ENCODE assay signal across 11 cellular contexts in genomic region chr1:206560021-206560716, GRCh38. TPM values are rescaled to one million over a fixed set of nuclear protein-coding genes. Genes with fewer than 3 reads are reported as not detected.
DNase-seq lines count a peak whose midpoint lies in the region; ATAC-seq and TF ChIP-seq lines count a peak whose summit lies in the region.
"Had no signal": no experiment of that assay in that cellular context is flagged by ENCODE, and none has a peak within 500 bp of the region (broad histone marks: within the 10 kb centered on the region; RNA-seq: fewer than 3 reads in every experiment).

No MANE protein-coding gene starts in this region.

- H3K4me1 ChIP-seq in Peyer's patch (peaks cover 0 to 61% (median 28%) of the 10 kb centered on the region in 4 donors), gastroesophageal sphincter (peaks cover 0 to 61% (median 28%) of the 10 kb centered on the region in 3 donors), gastrocnemius medialis (peaks cover 26 to 46% of the 10 kb centered on the region in 2 donors)

- DNase-seq in Peyer's patch (no peak), gastrocnemius medialis (peak; percentile 37 to 55), AML-193 (lab: John Stamatoyannopoulos, UW) (no peak), GM19240 (ENCODE audit: insufficient read length, low spot score) (no peak)
- DNase-seq: Kasumi-1 had no signal

- no peak for TF ChIP-seq EP300 in gastroesophageal sphincter (IDR thresholded peaks at IDR 0.05)

- H3K9me3 ChIP-seq in Peyer's patch: no peaks in the 10 kb centered on the region
- no peaks in the 10 kb centered on the region for H3K9me3 ChIP-seq in gastroesophageal sphincter
- H3K9me3 ChIP-seq in gastrocnemius medialis: no peaks in the 10 kb centered on the region

- peak overlapping the region; percentile 32 to 90 (median 82) for H3K4me3 ChIP-seq in Peyer's patch
- no peak overlapping the region for H3K4me3 ChIP-seq in gastroesophageal sphincter
- H3K4me3 ChIP-seq in gastrocnemius medialis: no peak overlapping the region
- H3K4me3 ChIP-seq: SJSA1 had no signal

- in situ Hi-C loops in gastrocnemius medialis (cut with MboI; ENCODE audit: low sequenced_read_pairs in 4 of 4): no loop called here

- no peak for TF ChIP-seq CTCF in Peyer's patch (IDR thresholded peaks at IDR 0.05)
- no peak for TF ChIP-seq CTCF in gastroesophageal sphincter (IDR thresholded peaks at IDR 0.05)
- no peak for TF ChIP-seq CTCF in gastrocnemius medialis (IDR thresholded peaks at IDR 0.05 in 4 of 5, conservative IDR thresholded peaks at IDR 0.05 in 1 of 5)

- intact Hi-C loops in gastrocnemius medialis (cut with DNase I; ENCODE audit: low total_unique reads): no loop called here

- H3K27ac ChIP-seq in Peyer's patch (peak overlapping the region; percentile 24 to 99 (median 84)), gastroesophageal sphincter (peak overlapping the region in 3 of 4 donors; percentile 76 to 82 (median 80)), gastrocnemius medialis (peak overlapping the region; percentile 56 to 82 (median 66))
- H3K27ac ChIP-seq: SJSA1 had no signal

- ATAC-seq in gastroesophageal sphincter (no peak), gastrocnemius medialis (peak; percentile 76 to 78), SK-N-SH treated with all-trans-retinoic acid at 6 μM for 48 hours (no peak), GM18517 (IDR thresholded peaks at IDR 0.05; ENCODE audit: unreplicated experiment) (no peak)
- ATAC-seq: HCT116 had no signal

- H3K27me3 ChIP-seq in Peyer's patch: no peaks in the 10 kb centered on the region
- H3K27me3 ChIP-seq in gastroesophageal sphincter: no peaks in the 10 kb centered on the region
- no peaks in the 10 kb centered on the region for H3K27me3 ChIP-seq in gastrocnemius medialis
- H3K27me3 ChIP-seq: SJSA1 had no signal

- 12% methylated on average over 5 of the region's 10 CpGs; no CpG with 5 or more reads in 1 of the 2 donors for WGBS in gastroesophageal sphincter (ENCODE audit: low coverage in 1 of 2), 2 donors

- H3K36me3 ChIP-seq in Peyer's patch (no peaks in the 10 kb centered on the region), gastroesophageal sphincter (peaks cover 0 to 6% of the 10 kb centered on the region in 2 donors), gastrocnemius medialis (no peaks in the 10 kb centered on the region)
- H3K36me3 ChIP-seq: SJSA1 had no signal

- TF ChIP-seq POLR2A in GM19193 (IDR thresholded peaks at IDR 0.05; ENCODE audit: extremely low read depth, insufficient read depth, insufficient read length) (peak; percentile 19), Peyer's patch (IDR thresholded peaks at IDR 0.05) (no peak), gastroesophageal sphincter (IDR thresholded peaks at IDR 0.05) (no peak), gastrocnemius medialis (IDR thresholded peaks at IDR 0.05) (no peak)

TF ChIP-seq in SK-N-SH treated with all-trans-retinoic acid at 6 μM for 48 hours, 23 proteins besides CTCF, POLR2A, EP300 and RAD21 (continues in another document):
- TF ChIP-seq PATZ1 (CRISPR knock-in tag; IDR thresholded peaks at IDR 0.05; ENCODE audit: borderline replicate concordance): no peak
- no peak for TF ChIP-seq GLIS3 (CRISPR knock-in tag; IDR thresholded peaks at IDR 0.05)
- TF ChIP-seq OSR1 (CRISPR knock-in tag; IDR thresholded peaks at IDR 0.05): no peak
- TF ChIP-seq TOX (CRISPR knock-in tag; IDR thresholded peaks at IDR 0.05; ENCODE audit: borderline replicate concordance): no peak
- no peak for TF ChIP-seq ISL1 (CRISPR knock-in tag; IDR thresholded peaks at IDR 0.05)
- no peak for TF ChIP-seq ARNTL (CRISPR knock-in tag; IDR thresholded peaks at IDR 0.05; ENCODE audit: borderline replicate concordance, low read depth)
- TF ChIP-seq TCF4 (CRISPR knock-in tag; IDR thresholded peaks at IDR 0.05; ENCODE audit: borderline replicate concordance): no peak
- TF ChIP-seq ZNF70 (CRISPR knock-in tag; IDR thresholded peaks at IDR 0.05): no peak
- no peak for TF ChIP-seq ESRRG (CRISPR knock-in tag; IDR thresholded peaks at IDR 0.05)
- no peak for TF ChIP-seq CREB5 (CRISPR knock-in tag; IDR thresholded peaks at IDR 0.05; ENCODE audit: low read depth)
- TF ChIP-seq POU6F1 (CRISPR knock-in tag; IDR thresholded peaks at IDR 0.05; ENCODE audit: borderline replicate concordance, low read depth): no peak
- no peak for TF ChIP-seq ZNF565 (CRISPR knock-in tag; conservative IDR thresholded peaks at IDR 0.05; ENCODE audit: low read depth)
- TF ChIP-seq CSDC2 (CRISPR knock-in tag; IDR thresholded peaks at IDR 0.05): no peak
- no peak for TF ChIP-seq ZC3H10 (CRISPR knock-in tag; IDR thresholded peaks at IDR 0.05)
- no peak for TF ChIP-seq CSRNP3 (CRISPR knock-in tag; IDR thresholded peaks at IDR 0.05)
- TF ChIP-seq SNAI2 (CRISPR knock-in tag; IDR thresholded peaks at IDR 0.05): no peak
- TF ChIP-seq PPARA (CRISPR knock-in tag; IDR thresholded peaks at IDR 0.05; ENCODE audit: borderline replicate concordance): no peak

RNA-seq across cellular contexts. Expression of gene EIF2D, which starts 52.1 kb away (rescaled TPM):
- total RNA-seq in Peyer's patch (10 to 100 TPM; 20.0 to 66.0 (median 34.9) TPM), gastroesophageal sphincter (10 to 100 TPM; 43.7 to 60.1 (median 52.6) TPM), gastrocnemius medialis (10 to 100 TPM; 23.7 to 61.2 (median 38.6) TPM)

RNA-seq across cellular contexts. Expression of gene RASSF5, which starts 52.8 kb away (rescaled TPM):
- total RNA-seq in Peyer's patch: 10 to 100 TPM in 2 of 4 donors, 1 to 10 TPM in 2; 7.4 to 35.5 (median 10.0) TPM
- 10 to 100 TPM in 2 of 4 donors, 1 to 10 TPM in 2; 6.2 to 23.3 (median 8.5) TPM for total RNA-seq in gastroesophageal sphincter
- 10 to 100 TPM in 2 of 4 donors, 1 to 10 TPM in 2; 5.9 to 15.9 (median 9.4) TPM for total RNA-seq in gastrocnemius medialis

Comparison
In these comparisons a context has a peak if more than half of its experiments do, and no peak if none do; other contexts are left out.
1. DNase-seq: peak in gastrocnemius medialis (2 of 2); none in Peyer's patch (0 of 3), AML-193 (0 of 2) and GM19240 (single experiment).
2. H3K4me3 ChIP-seq: peak in Peyer's patch (4 of 4); none in gastroesophageal sphincter (0 of 2) and gastrocnemius medialis (0 of 4).
3. ATAC-seq: peak in gastrocnemius medialis (2 of 2); none in gastroesophageal sphincter (single experiment), SK-N-SH treated with all-trans-retinoic acid at 6 μM for 48 hours (single experiment) and GM18517 (single experiment).
4. Peak in every context shown above with its lines, with median percentiles within 50 percentile points of each other: H3K27ac ChIP-seq.